In the genomic region with DNA sequence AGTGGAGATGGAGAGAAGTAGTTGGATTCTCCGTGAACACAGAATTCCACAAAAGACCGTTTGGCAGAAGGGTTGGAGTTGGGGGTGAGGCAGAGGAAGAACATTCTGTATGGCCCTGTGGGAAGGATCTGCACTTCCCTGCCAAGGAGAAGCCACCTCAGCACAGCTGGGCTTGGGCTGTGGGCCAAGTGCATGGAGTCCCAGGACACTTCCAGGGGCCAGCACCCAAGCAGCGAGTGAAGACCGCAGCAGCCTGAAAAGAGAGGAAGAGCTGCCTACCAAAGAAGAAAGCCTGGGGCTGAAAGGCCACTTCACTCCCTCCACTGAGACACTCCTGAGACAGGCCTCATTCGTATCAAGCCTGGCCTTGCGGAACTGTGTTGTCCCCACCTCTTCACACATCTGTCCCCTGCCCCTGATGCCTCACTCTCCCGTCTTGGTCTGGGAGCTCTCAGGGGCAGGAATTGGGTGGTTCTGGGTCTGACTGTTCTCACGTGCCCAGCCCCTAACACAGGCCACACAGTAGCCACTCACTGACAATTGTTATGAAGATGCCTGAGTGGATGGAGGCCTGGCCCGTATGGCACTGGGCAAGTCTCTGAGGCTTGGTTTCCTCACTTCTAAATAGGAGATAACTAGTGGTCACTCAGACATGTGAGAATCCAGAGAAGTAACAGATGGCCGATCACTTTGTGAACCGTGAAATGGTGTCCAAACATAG, we compare ENCODE assay signal across 12 cellular contexts. TPM values are rescaled to one million over a fixed set of nuclear protein-coding genes. Genes with fewer than 3 reads are reported as not detected.
DNase-seq lines count a peak whose midpoint lies in the region; ATAC-seq and TF ChIP-seq lines count a peak whose summit lies in the region.
"Had no signal": no experiment of that assay in that cellular context is flagged by ENCODE, and none has a peak within 500 bp of the region (broad histone marks: within the 10 kb centered on the region; RNA-seq: fewer than 3 reads in every experiment).

No MANE protein-coding gene starts in this region.

- ATAC-seq in left ventricle myocardium superior = peak; percentile 47
- no peak for ATAC-seq in Right ventricle myocardium inferior
- ATAC-seq: HepG2 had no signal

- TF ChIP-seq CTCF in osteocyte (IDR thresholded peaks at IDR 0.05) = no peak

- no peaks in the 10 kb centered on the region for H3K36me3 Mint-ChIP-seq in osteocyte (ENCODE audit: unreplicated experiment)

- H3K27me3 Mint-ChIP-seq in osteocyte (ENCODE audit: unreplicated experiment) = no peaks in the 10 kb centered on the region

- peaks cover 16% of the 10 kb centered on the region for H3K9me3 Mint-ChIP-seq in osteocyte (ENCODE audit: unreplicated experiment)
- H3K9me3 Mint-ChIP-seq: CD4-positive, alpha-beta T cell had no signal

- peaks cover 2% of the 10 kb centered on the region for H3K4me1 Mint-ChIP-seq in osteocyte (ENCODE audit: unreplicated experiment)

- H3K4me3 Mint-ChIP-seq in osteocyte (ENCODE audit: unreplicated experiment) = no peak overlapping the region
- H3K4me3 Mint-ChIP-seq: CD4-positive, alpha-beta T cell had no signal

- DNase-seq in left ventricle myocardium superior (peak; percentile 43), Right ventricle myocardium inferior (ENCODE audit: missing footprints) (no peak), islet precursor cell (peak; percentile 34), osteocyte (ENCODE audit: extremely low spot score, unreplicated experiment) (peak; percentile 63), NCI-H69 (lab: John Stamatoyannopoulos, UW) (no peak), NCI-H128 (lab: John Stamatoyannopoulos, UW; ENCODE audit: unreplicated experiment) (no peak)
- DNase-seq: AML-193; Caco-2; CD4-positive, alpha-beta T cell; GM23248 had no signal

- intact Hi-C loops in left ventricle myocardium superior (cut with micrococcal nuclease) = no loop called here
- intact Hi-C loops in Right ventricle myocardium inferior (cut with DNase I) = no loop called here

- no peak overlapping the region for H3K27ac Mint-ChIP-seq in osteocyte (ENCODE audit: unreplicated experiment)
- H3K27ac Mint-ChIP-seq: CD4-positive, alpha-beta T cell had no signal

RNA-seq across cellular contexts. Expression of a gene that starts 3.3 kb away (rescaled TPM):
- total RNA-seq in left ventricle myocardium superior (not detected), Right ventricle myocardium inferior (not detected), osteocyte (not detected in 2 replicates)
- total RNA-seq: Caco-2; CD4-positive, alpha-beta T cell; GM23248; H4; HepG2 had no signal

RNA-seq across cellular contexts. Expression of a gene that starts 9.2 kb away (rescaled TPM):
- total RNA-seq in left ventricle myocardium superior (not detected), Right ventricle myocardium inferior (not detected), osteocyte (not detected in 2 replicates)
- total RNA-seq: Caco-2; CD4-positive, alpha-beta T cell; GM23248; H4; HepG2 had no signal

Comparison
In these comparisons a context has a peak if more than half of its experiments do, and no peak if none do; other contexts are left out.
1. DNase-seq: peak in left ventricle myocardium superior (single experiment), islet precursor cell (single experiment) and osteocyte (single experiment); none in Right ventricle myocardium inferior (single experiment), NCI-H69 (single experiment) and NCI-H128 (single experiment).